Comparison of ENCODE assay signal across 15 cellular contexts in the genomic region with DNA sequence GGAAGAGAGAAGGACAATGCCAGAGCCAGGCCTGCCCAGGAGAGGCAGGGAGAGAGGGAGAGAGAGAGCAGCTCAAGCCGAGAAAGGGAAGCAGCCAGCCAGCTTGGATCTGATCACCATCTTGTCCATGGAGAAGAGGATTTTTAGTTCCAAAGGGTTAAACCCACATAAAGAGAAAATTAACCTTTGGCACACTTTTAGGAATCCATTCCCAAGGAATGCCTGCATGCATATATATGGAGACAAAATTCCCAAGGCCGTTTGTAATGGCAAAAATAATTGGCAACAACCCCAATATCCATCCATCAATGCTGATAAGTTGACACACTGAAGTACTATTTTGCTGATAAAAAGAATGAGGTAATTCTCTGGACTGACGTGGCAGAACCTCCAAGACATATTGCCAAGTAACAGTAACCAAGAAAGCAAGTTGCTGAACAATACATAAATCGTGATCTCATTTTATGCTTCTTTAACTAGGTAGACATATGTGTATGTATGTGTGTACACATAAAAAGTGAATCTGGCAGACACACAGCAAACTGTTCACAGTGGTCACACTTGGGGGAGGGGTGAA. TPM values are rescaled to one million over a fixed set of nuclear protein-coding genes. Genes with fewer than 3 reads are reported as not detected.
DNase-seq lines count a peak whose midpoint lies in the region; ATAC-seq, FAIRE-seq and TF ChIP-seq lines count a peak whose summit lies in the region.
"Had no signal": no experiment of that assay in that cellular context is flagged by ENCODE, and none has a peak within 500 bp of the region (broad histone marks: within the 10 kb centered on the region; RNA-seq: fewer than 3 reads in every experiment).

No MANE protein-coding gene starts in this region.

- H3K14ac ChIP-seq in neuronal stem cell (ENCODE audit: low read length): no peak overlapping the region

- peaks cover 29% of the 10 kb centered on the region for H3F3A ChIP-seq in PC-9 (ENCODE audit: insufficient read depth, low read depth)

- no peaks in the 10 kb centered on the region for H4K20me1 ChIP-seq in PC-9 (ENCODE audit: insufficient read depth)

- H3K9me2 ChIP-seq in PC-9 (ENCODE audit: insufficient read depth): no peaks in the 10 kb centered on the region

- H3K9ac ChIP-seq in neuronal stem cell (ENCODE audit: low read depth, low read length, poor library complexity) (no peak overlapping the region), kidney (ENCODE audit: low read length in 2 of 2) (no peak overlapping the region)

- H2BK5ac ChIP-seq in neuronal stem cell (ENCODE audit: low read length): peak overlapping the region; percentile 59

- TF ChIP-seq CTCF in PC-9 (conservative IDR thresholded peaks at IDR 0.05) (no peak), epithelial cell of esophagus (IDR thresholded peaks at IDR 0.05; ENCODE audit: insufficient read depth, low read depth, low read length, missing control alignments) (no peak), kidney (IDR thresholded peaks at IDR 0.05; ENCODE audit: borderline replicate concordance, extremely low read depth, insufficient read depth) (no peak)

- no peaks in the 10 kb centered on the region for H3K27me3 ChIP-seq in PC-9 (ENCODE audit: insufficient read depth, low read depth)
- no peaks in the 10 kb centered on the region for H3K27me3 ChIP-seq in neuronal stem cell (ENCODE audit: control insufficient read depth in 3 of 3, insufficient read depth in 3 of 3, low read depth in 1 of 3, low read length in 3 of 3)
- H3K27me3 ChIP-seq: sigmoid colon, upper lobe of left lung had no signal

- H3K18ac ChIP-seq in neuronal stem cell (ENCODE audit: low read length): peak overlapping the region; percentile 94

- H3K4ac ChIP-seq in neuronal stem cell (ENCODE audit: low read length): no peak overlapping the region

- FAIRE-seq in kidney (lab: Jason Lieb, UNC): no peak
- FAIRE-seq: colon had no signal

- no peaks in the 10 kb centered on the region for H3K9me3 ChIP-seq in PC-9 (ENCODE audit: insufficient read depth, low read depth)
- H3K9me3 ChIP-seq in neuronal stem cell (replicated peaks in 1 of 2; ENCODE audit: control insufficient read depth in 2 of 2, insufficient read depth in 1 of 2, low read depth in 1 of 2, low read length in 2 of 2): no peaks in the 10 kb centered on the region
- no peaks in the 10 kb centered on the region for H3K9me3 ChIP-seq in kidney (ENCODE audit: control insufficient read depth in 1 of 2, low read length in 2 of 2)
- H3K9me3 ChIP-seq: sigmoid colon, upper lobe of left lung had no signal

- peak overlapping the region; percentile 79 for H2BK12ac ChIP-seq in neuronal stem cell (ENCODE audit: low read length)

- H4K91ac ChIP-seq in neuronal stem cell (ENCODE audit: low read depth, low read length, poor library complexity): no peak overlapping the region

- H2BK15ac ChIP-seq in neuronal stem cell (ENCODE audit: low read length): no peak overlapping the region

- peak; percentile 53 for DNase-seq in ELR (ENCODE audit: low read depth)
- DNase-seq in PC-9: peak in 1 of 2 experiments; percentile 57
- peak; percentile 66 for DNase-seq in epithelial cell of esophagus (ENCODE audit: low read depth)
- no peak for DNase-seq in neuronal stem cell (ENCODE audit: low spot score)
- DNase-seq in sciatic nerve (ENCODE audit: low spot score): no peak
- DNase-seq in kidney: no peak
- no peak for DNase-seq in HT-29 (ENCODE audit: low spot score)
- DNase-seq: activated CD4-positive, CD25-positive, alpha-beta regulatory T cell treated with anti-CD3 and anti-CD28 coated beads, Interleukin-2, amount 50 U/mL, for 72 hours; CD4-positive, alpha-beta memory T cell; NCI-H345; sigmoid colon; upper lobe of left lung had no signal

- intact Hi-C loops in PC-9 (cut with micrococcal nuclease; ENCODE audit: unreplicated experiment): loop anchor here (10.0 kb wide), 1 partner anchor 225 kb away; no protein-coding TSS in a partner anchor
- intact Hi-C loops in sciatic nerve (cut with DNase I): no loop called here
- intact Hi-C loops in kidney (cut with DNase I): no loop called here

- H2AK5ac ChIP-seq in neuronal stem cell (ENCODE audit: low read depth, low read length): peak overlapping the region; percentile 90

- peak overlapping the region; percentile 92 for H2BK120ac ChIP-seq in neuronal stem cell (ENCODE audit: low read depth, low read length)

- H3K36me3 ChIP-seq in PC-9 (ENCODE audit: low read depth): no peaks in the 10 kb centered on the region
- no peaks in the 10 kb centered on the region for H3K36me3 ChIP-seq in neuronal stem cell (replicated peaks in 1 of 2; ENCODE audit: control insufficient read depth in 2 of 2, insufficient read depth in 2 of 2, low read length in 2 of 2)
- no peaks in the 10 kb centered on the region for H3K36me3 ChIP-seq in kidney (ENCODE audit: control insufficient read depth in 1 of 2, insufficient read depth in 2 of 2, low read length in 2 of 2)
- H3K36me3 ChIP-seq: sigmoid colon, upper lobe of left lung had no signal

- H2AFZ ChIP-seq in PC-9 (no peak overlapping the region), neuronal stem cell (ENCODE audit: low read length) (no peak overlapping the region)

- H4K8ac ChIP-seq in neuronal stem cell (ENCODE audit: low read depth, low read length): no peak overlapping the region

- CTCF ChIA-PET in PC-9 (lab: Charles Lee): no interaction called here

- POLR2A ChIA-PET in PC-9 (lab: Charles Lee; ENCODE audit: unreplicated experiment): interaction anchor here (0.7 to 0.8 kb wide), 2 partner anchors 14 to 15 kb away, joined by 3 read pairs; no protein-coding TSS in a partner anchor

- peaks cover 9% of the 10 kb centered on the region; the same call in 1 of the 2 replicates for H3K79me2 ChIP-seq in PC-9 (ENCODE audit: low read depth)

- no peak overlapping the region for H3K23ac ChIP-seq in neuronal stem cell (ENCODE audit: low read depth, low read length, poor library complexity)

- H3K4me1 ChIP-seq in PC-9 (replicated peaks; ENCODE audit: insufficient read depth): peaks cover 70% of the 10 kb centered on the region
- H3K4me1 ChIP-seq in neuronal stem cell (ENCODE audit: control insufficient read depth in 2 of 2, insufficient read depth in 1 of 2, low read depth in 1 of 2, low read length in 2 of 2): peaks cover 50 to 55% of the 10 kb centered on the region in 2 donors
- H3K4me1 ChIP-seq in kidney (ENCODE audit: control insufficient read depth in 1 of 2, insufficient read depth in 1 of 2, low read depth in 1 of 2, low read length in 2 of 2): peaks cover 11 to 19% of the 10 kb centered on the region in 2 donors

- H3K27ac ChIP-seq in PC-9 (peak overlapping the region; percentile 69; the same call in 1 of the 2 replicates), neuronal stem cell (replicated peaks; ENCODE audit: low read length) (no peak overlapping the region), kidney (ENCODE audit: low read depth in 2 of 2, low read length in 2 of 2) (no peak overlapping the region)
- H3K27ac ChIP-seq: RWPE1, sigmoid colon, upper lobe of left lung had no signal

- no TSS peak for BruUV-seq in PC-9 (replicated peaks; lab: Mats Ljungman, UMichigan)

- ATAC-seq in sciatic nerve (no peak), HG02885 (IDR thresholded peaks at IDR 0.05; ENCODE audit: poor library complexity, unreplicated experiment) (no peak)

- WGBS in neuronal stem cell (ENCODE audit: extremely low coverage in 2 of 2, insufficient read length in 2 of 2, insufficient replicate concordance in 1 of 2), 2 donors: no CpG with 5 or more reads among the region's 4 CpGs

- H3K4me2 ChIP-seq in PC-9 (peak overlapping the region; percentile 73), neuronal stem cell (ENCODE audit: insufficient read depth, low read length, poor library complexity, severe bottlenecking) (peak overlapping the region; percentile 20)

- no peaks in the 10 kb centered on the region for H3K79me1 ChIP-seq in neuronal stem cell (ENCODE audit: low read depth, low read length)

- H3K4me3 ChIP-seq in PC-9 (no peak overlapping the region), epithelial cell of esophagus (ENCODE audit: low read length) (no peak overlapping the region), neuronal stem cell (ENCODE audit: low read length in 2 of 2) (no peak overlapping the region), kidney (ENCODE audit: low read length in 2 of 2) (peak overlapping the region in 1 of 2 donors; percentile 43)
- H3K4me3 ChIP-seq: sigmoid colon, upper lobe of left lung had no signal

RNA-seq across cellular contexts. Expression of gene STRA6, which starts 7.5 kb away (rescaled TPM):
- total RNA-seq in PC-9 (2021): 64.9 and 83.6 TPM in 2 replicates
- polyA plus RNA-seq in neuronal stem cell (2013, experiment 1 of 2): 3.9 TPM
- polyA plus RNA-seq in neuronal stem cell (2013, experiment 2 of 2): 3.4 TPM
- total RNA-seq in sciatic nerve: 0.76 TPM
- 2.0 TPM for total RNA-seq in kidney
- polyA plus RNA-seq in kidney (ENCODE audit: insufficient read depth, low read depth, low replicate concordance): 31.9 TPM
- total RNA-seq in HT-29 (2014; rRNA removed; shearing (Covaris generic)): 14.3 and 14.7 TPM in 2 replicates
- total RNA-seq: CD4-positive, alpha-beta memory T cell had no signal
- polyA plus RNA-seq: CD4-positive, alpha-beta memory T cell had no signal

RNA-seq across cellular contexts. Expression of gene CCDC33, which starts 26.0 kb away (rescaled TPM):
- total RNA-seq in PC-9 (2021): 7.5 and 15.4 TPM in 2 replicates
- 1.3 TPM for polyA plus RNA-seq in neuronal stem cell (2013, experiment 1 of 2)
- 1.1 TPM for polyA plus RNA-seq in neuronal stem cell (2013, experiment 2 of 2)
- total RNA-seq in sciatic nerve: not detected
- total RNA-seq in kidney: 0.63 TPM
- polyA plus RNA-seq in kidney (ENCODE audit: insufficient read depth, low read depth, low replicate concordance): not detected
- 9.9 and 17.0 TPM in 2 replicates for total RNA-seq in HT-29 (2014; rRNA removed; shearing (Covaris generic))
- total RNA-seq: CD4-positive, alpha-beta memory T cell; sigmoid colon had no signal
- polyA plus RNA-seq: CD4-positive, alpha-beta memory T cell had no signal

RNA-seq across cellular contexts. Expression of gene ISLR, which starts 36.6 kb away (rescaled TPM):
- total RNA-seq in PC-9 (2021) (not detected in 2 replicates), sciatic nerve (120 TPM), kidney (30.2 TPM)
- polyA plus RNA-seq in neuronal stem cell (2013, experiment 1 of 2): 0.56 TPM
- polyA plus RNA-seq in neuronal stem cell (2013, experiment 2 of 2): 0.73 TPM
- polyA plus RNA-seq in kidney (ENCODE audit: insufficient read depth, low read depth, low replicate concordance): 18.8 TPM
- not detected in 2 replicates for total RNA-seq in HT-29 (2014; rRNA removed; shearing (Covaris generic))
- total RNA-seq: CD4-positive, alpha-beta memory T cell had no signal
- polyA plus RNA-seq: CD4-positive, alpha-beta memory T cell had no signal

Comparison
In these comparisons a context has a peak if more than half of its experiments do, and no peak if none do; other contexts are left out.
1. DNase-seq: peak in ELR (single experiment) and epithelial cell of esophagus (single experiment); none in neuronal stem cell (single experiment), sciatic nerve (single experiment), kidney (single experiment) and HT-29 (single experiment).
2. RNA of gene ISLR, which starts 36.6 kb away (total RNA-seq): 120 TPM in sciatic nerve (single experiment) and 30.2 TPM in kidney (single experiment); not detected in PC-9 and not detected in HT-29; every median in the first group is over 10 times any median in the second.